Comparison of ENCODE assay signal across 7 cellular contexts in the genomic region with DNA sequence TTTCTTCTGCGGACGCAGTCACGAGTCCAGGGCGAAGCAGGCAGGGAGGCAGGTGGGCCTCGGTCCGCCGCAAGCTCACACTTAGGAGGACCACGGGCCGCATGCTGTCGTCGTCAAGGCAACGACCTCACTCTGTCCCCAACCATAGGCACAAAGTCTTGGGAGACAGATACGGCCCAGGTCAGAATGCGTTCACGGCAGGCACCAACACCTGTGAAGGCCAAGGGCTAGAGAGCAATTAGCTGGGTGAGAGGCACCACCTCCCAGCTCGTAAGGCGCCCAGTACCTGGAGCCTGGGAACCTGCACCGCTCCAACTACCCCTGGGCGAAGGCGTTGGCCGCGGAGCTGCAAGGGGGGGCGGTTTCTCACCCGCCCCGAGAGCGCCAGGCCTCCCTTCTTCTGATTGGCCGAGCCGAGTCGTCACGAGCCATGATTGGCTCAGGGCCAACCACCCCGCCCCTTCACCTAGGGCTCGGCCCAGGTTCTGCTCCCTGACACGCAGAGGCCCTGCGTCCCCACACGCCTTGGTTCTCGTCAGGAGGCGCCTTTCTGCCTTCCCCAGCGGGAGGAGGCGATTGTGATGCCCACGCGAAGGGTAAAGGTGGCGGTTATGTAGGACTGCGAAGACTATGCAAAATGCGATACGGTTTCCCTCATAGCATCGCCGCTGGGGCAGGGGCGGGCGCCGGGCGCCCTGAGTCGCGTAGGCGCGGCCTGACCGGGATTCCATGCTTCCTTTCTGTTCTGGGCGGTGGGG. TPM values are rescaled to one million over a fixed set of nuclear protein-coding genes. Genes with fewer than 3 reads are reported as not detected.
DNase-seq lines count a peak whose midpoint lies in the region; ATAC-seq lines count a peak whose summit lies in the region.

Gene CDKL2, minus strand, starts transcription at position 355 of the 758 bp plus-strand sequence. CDS start 4,540 bp downstream, outside the sequence.

- H3K9ac ChIP-seq in mucosa of rectum (ENCODE audit: low read depth in 1 of 2, low read length in 2 of 2) = peak within 1 kb of the TSS; percentile 68 to 84

- peak within 1 kb of the TSS; percentile 74 to 79 for H3K27ac ChIP-seq in mucosa of rectum (ENCODE audit: low read depth in 2 of 2, low read length in 2 of 2)

- H3K4me1 ChIP-seq in mucosa of rectum (ENCODE audit: control insufficient read depth in 2 of 2, insufficient read depth in 2 of 2, low read length in 2 of 2) = peaks cover 9 to 11% of the 10 kb centered on the region in 2 donors

- peak; percentile 91 for ATAC-seq in GM18870 (IDR thresholded peaks at IDR 0.05; ENCODE audit: unreplicated experiment)
- ATAC-seq in HG03095 (IDR thresholded peaks at IDR 0.05; ENCODE audit: unreplicated experiment) = peak; percentile 99
- ATAC-seq in esophagus mucosa = peak; percentile 99

- peak; percentile 92 for DNase-seq in NCI-H69 (lab: John Stamatoyannopoulos, UW)
- DNase-seq in activated T-cell treated with anti-CD3 and anti-CD28 coated beads, Interleukin-2, amount 50 U/mL, for 1 hour = peak; percentile 95
- peak; percentile 86 to 91 for DNase-seq in stimulated activated CD8-positive, alpha-beta memory T cell treated with anti-CD3 and anti-CD28 coated beads, Interleukin-4, amount 100 ng/mL, for 1 hour (ENCODE audit: low read depth in 2 of 2, low spot score in 1 of 2)

- H3K4me3 ChIP-seq in mucosa of rectum (ENCODE audit: low read length in 2 of 2) = peak within 1 kb of the TSS; percentile 85 to 93

- H3K27me3 ChIP-seq in mucosa of rectum (ENCODE audit: control insufficient read depth in 2 of 2, insufficient read depth in 2 of 2, low read length in 2 of 2) = no peaks in the 10 kb centered on the region

- no peaks in the 10 kb centered on the region for H3K36me3 ChIP-seq in mucosa of rectum (ENCODE audit: control insufficient read depth in 2 of 2, insufficient read depth in 2 of 2, low read length in 2 of 2)

- H3K9me3 ChIP-seq in mucosa of rectum (ENCODE audit: control insufficient read depth in 2 of 2, low read length in 2 of 2) = no peaks in the 10 kb centered on the region

RNA-seq across cellular contexts. Expression of gene CDKL2, which starts in this region (rescaled TPM):
- total RNA-seq in esophagus mucosa = 0.56 TPM

Comparison
In these comparisons a context has a peak if more than half of its experiments do, and no peak if none do; other contexts are left out.
1. Peak in every context shown above with its lines: DNase-seq, ATAC-seq, H3K4me3 ChIP-seq and H3K27ac ChIP-seq.
2. Peak in ATAC-seq in esophagus mucosa; RNA of the gene not detected or under 1 TPM.